In genomic region chrX:107135076-107135964, GRCh38 we compare ENCODE assay signal across 9 cellular contexts. TPM values are rescaled to one million over a fixed set of nuclear protein-coding genes. Genes with fewer than 3 reads are reported as not detected.
DNase-seq lines count a peak whose midpoint lies in the region; ATAC-seq, FAIRE-seq and TF ChIP-seq lines count a peak whose summit lies in the region.
"Had no signal": no experiment of that assay in that cellular context is flagged by ENCODE, and none has a peak within 500 bp of the region (broad histone marks: within the 10 kb centered on the region; RNA-seq: fewer than 3 reads in every experiment).

No MANE protein-coding gene starts in this region.

- H3K27ac Mint-ChIP-seq in activated T-helper 17 cell treated with anti-CD3 and anti-CD28 coated beads, Interleukin-2, amount 50 U/mL, for 72 hours, result peak overlapping the region; percentile 51
- no peak overlapping the region for H3K27ac Mint-ChIP-seq in progenitor cell of endocrine pancreas

- no peaks in the 10 kb centered on the region for H3K9me3 Mint-ChIP-seq in activated T-helper 17 cell treated with anti-CD3 and anti-CD28 coated beads, Interleukin-2, amount 50 U/mL, for 72 hours
- peaks cover 19% of the 10 kb centered on the region for H3K9me3 Mint-ChIP-seq in progenitor cell of endocrine pancreas (ENCODE audit: low read depth)

- H3K4me1 ChIP-seq in kidney (ENCODE audit: control insufficient read depth in 1 of 2, insufficient read depth in 1 of 2, low read depth in 1 of 2, low read length in 2 of 2) (no peaks in the 10 kb centered on the region), tibial artery (no peaks in the 10 kb centered on the region)

- DNase-seq in ELR (ENCODE audit: low read depth) (peak; percentile 74), kidney (no peak), progenitor cell of endocrine pancreas (ENCODE audit: low spot score, unreplicated experiment) (no peak), RPMI8226 (no peak), tibial artery (no peak)
- DNase-seq: NCI-H2081 treated with DMSO at 0.1 percent for 48 hours had no signal

- peaks cover 5% of the 10 kb centered on the region for H3K4me1 Mint-ChIP-seq in activated T-helper 17 cell treated with anti-CD3 and anti-CD28 coated beads, Interleukin-2, amount 50 U/mL, for 72 hours
- H3K4me1 Mint-ChIP-seq in progenitor cell of endocrine pancreas (ENCODE audit: low read depth), result peaks cover 4% of the 10 kb centered on the region

- H3K27ac ChIP-seq in kidney (ENCODE audit: low read depth in 2 of 2, low read length in 2 of 2), result no peak overlapping the region
- no peak overlapping the region for H3K27ac ChIP-seq in tibial artery

- TF ChIP-seq CTCF in kidney (IDR thresholded peaks at IDR 0.05; ENCODE audit: borderline replicate concordance, extremely low read depth, insufficient read depth) (no peak), progenitor cell of endocrine pancreas (IDR thresholded peaks at IDR 0.05; ENCODE audit: unreplicated experiment) (no peak), tibial artery (IDR thresholded peaks at IDR 0.05) (no peak)

- ATAC-seq in HG03196 (IDR thresholded peaks at IDR 0.05; ENCODE audit: unreplicated experiment) (peak; percentile 69), GM19328 (IDR thresholded peaks at IDR 0.05; ENCODE audit: unreplicated experiment) (no peak)
- ATAC-seq in activated T-helper 17 cell treated with anti-CD3 and anti-CD28 coated beads, Interleukin-2, amount 50 U/mL, for 72 hours (replicated peaks), result peak; percentile 77

- no peak overlapping the region for H3K4me3 ChIP-seq in kidney (ENCODE audit: low read length in 2 of 2)
- H3K4me3 ChIP-seq in tibial artery, result no peak overlapping the region

- peak overlapping the region; percentile 29 for H3K4me3 Mint-ChIP-seq in activated T-helper 17 cell treated with anti-CD3 and anti-CD28 coated beads, Interleukin-2, amount 50 U/mL, for 72 hours
- H3K4me3 Mint-ChIP-seq in progenitor cell of endocrine pancreas (ENCODE audit: low read depth), result no peak overlapping the region

- H3K36me3 ChIP-seq in kidney (ENCODE audit: control insufficient read depth in 1 of 2, insufficient read depth in 2 of 2, low read length in 2 of 2) (no peaks in the 10 kb centered on the region), tibial artery (no peaks in the 10 kb centered on the region)

- no peaks in the 10 kb centered on the region for H3K27me3 ChIP-seq in tibial artery

- peak; percentile 42 for FAIRE-seq in kidney (lab: Jason Lieb, UNC)

- H3K9me3 ChIP-seq in kidney (ENCODE audit: control insufficient read depth in 1 of 2, low read length in 2 of 2) (no peaks in the 10 kb centered on the region), tibial artery (no peaks in the 10 kb centered on the region)

- H3K9ac ChIP-seq in kidney (ENCODE audit: low read length in 2 of 2), result no peak overlapping the region

- no peaks in the 10 kb centered on the region for H3K27me3 Mint-ChIP-seq in activated T-helper 17 cell treated with anti-CD3 and anti-CD28 coated beads, Interleukin-2, amount 50 U/mL, for 72 hours
- no peaks in the 10 kb centered on the region for H3K27me3 Mint-ChIP-seq in progenitor cell of endocrine pancreas

- no peaks in the 10 kb centered on the region for H3K36me3 Mint-ChIP-seq in activated T-helper 17 cell treated with anti-CD3 and anti-CD28 coated beads, Interleukin-2, amount 50 U/mL, for 72 hours (ENCODE audit: low read depth)
- H3K36me3 Mint-ChIP-seq in progenitor cell of endocrine pancreas (ENCODE audit: insufficient read depth), result peaks cover 9% of the 10 kb centered on the region

- intact Hi-C loops in kidney (cut with DNase I) (no loop called here), tibial artery (cut with DNase I; ENCODE audit: low total_unique reads) (no loop called here)

RNA-seq across cellular contexts. Expression of gene RBM41, which starts 16.7 kb away (rescaled TPM):
- 10 to 100 TPM; 11.9 to 14.2 TPM for total RNA-seq in activated T-helper 17 cell treated with anti-CD3 and anti-CD28 coated beads, Interleukin-2, amount 50 U/mL, for 72 hours
- total RNA-seq in kidney (20.9 TPM), progenitor cell of endocrine pancreas (30.1 and 31.4 TPM in 2 replicates)
- polyA plus RNA-seq in kidney (ENCODE audit: insufficient read depth, low read depth, low replicate concordance), result 3.5 TPM
